1 cellular context compared by ENCODE assay signal in the genomic region with DNA sequence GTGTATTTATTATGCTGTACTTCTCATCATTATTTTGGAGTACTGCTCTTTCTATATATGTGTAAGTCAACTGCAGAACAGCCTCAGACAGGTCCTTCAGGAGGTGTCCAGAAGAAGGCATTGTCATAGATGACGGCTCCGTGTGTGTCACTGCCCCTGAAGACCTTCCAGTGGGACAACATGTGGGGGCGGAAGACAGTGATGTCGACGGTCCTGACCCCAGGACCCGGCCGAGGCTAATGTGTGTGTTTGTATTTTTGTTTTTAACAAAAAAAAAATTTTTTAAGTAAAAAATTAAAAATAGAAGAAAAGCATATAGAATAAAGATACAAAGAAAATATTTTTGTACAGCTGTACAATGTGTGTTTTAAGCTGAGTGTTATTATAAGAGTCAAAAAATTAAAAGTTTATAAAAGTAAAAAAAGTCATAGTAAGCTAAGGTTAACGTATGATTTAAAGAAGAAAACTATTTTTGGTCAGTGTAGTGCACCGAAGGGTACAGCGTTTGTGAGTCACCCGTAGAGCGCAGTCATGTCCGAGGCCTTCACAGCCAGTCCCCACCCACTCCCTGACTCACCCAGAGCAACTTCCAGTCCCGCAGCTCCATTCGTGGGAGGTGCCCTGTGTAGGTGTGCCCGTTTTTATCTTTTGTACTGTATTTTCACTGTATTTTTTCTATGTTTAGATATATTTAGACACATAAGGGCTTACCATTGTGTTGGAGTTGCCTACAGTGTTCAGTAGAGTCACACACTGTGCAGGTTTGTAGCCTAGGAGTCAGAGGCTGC.
TF ChIP-seq lines count a peak whose summit lies in the region.

No MANE protein-coding gene starts in this region.

TF ChIP-seq in HEK293, 187 proteins besides CTCF, POLR2A, EP300 and RAD21 (continued from another document):
- TF ChIP-seq, protein P1, sequence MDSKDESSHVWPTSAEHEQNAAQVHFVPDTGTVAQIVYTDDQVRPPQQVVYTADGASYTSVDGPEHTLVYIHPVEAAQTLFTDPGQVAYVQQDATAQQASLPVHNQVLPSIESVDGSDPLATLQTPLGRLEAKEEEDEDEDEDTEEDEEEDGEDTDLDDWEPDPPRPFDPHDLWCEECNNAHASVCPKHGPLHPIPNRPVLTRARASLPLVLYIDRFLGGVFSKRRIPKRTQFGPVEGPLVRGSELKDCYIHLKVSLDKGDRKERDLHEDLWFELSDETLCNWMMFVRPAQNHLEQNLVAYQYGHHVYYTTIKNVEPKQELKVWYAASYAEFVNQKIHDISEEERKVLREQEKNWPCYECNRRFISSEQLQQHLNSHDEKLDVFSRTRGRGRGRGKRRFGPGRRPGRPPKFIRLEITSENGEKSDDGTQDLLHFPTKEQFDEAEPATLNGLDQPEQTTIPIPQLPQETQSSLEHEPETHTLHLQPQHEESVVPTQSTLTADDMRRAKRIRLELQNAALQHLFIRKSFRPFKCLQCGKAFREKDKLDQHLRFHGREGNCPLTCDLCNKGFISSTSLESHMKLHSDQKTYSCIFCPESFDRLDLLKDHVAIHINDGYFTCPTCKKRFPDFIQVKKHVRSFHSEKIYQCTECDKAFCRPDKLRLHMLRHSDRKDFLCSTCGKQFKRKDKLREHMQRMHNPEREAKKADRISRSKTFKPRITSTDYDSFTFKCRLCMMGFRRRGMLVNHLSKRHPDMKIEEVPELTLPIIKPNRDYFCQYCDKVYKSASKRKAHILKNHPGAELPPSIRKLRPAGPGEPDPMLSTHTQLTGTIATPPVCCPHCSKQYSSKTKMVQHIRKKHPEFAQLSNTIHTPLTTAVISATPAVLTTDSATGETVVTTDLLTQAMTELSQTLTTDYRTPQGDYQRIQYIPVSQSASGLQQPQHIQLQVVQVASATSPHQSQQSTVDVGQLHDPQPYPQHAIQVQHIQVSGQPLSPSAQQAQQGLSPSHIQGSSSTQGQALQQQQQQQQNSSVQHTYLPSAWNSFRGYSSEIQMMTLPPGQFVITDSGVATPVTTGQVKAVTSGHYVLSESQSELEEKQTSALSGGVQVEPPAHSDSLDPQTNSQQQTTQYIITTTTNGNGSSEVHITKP (tag by site-specific recombination; IDR thresholded peaks at IDR 0.05), result no peak
- peak; percentile 58 for TF ChIP-seq EGR2 (tag by site-specific recombination; IDR thresholded peaks at IDR 0.05; ENCODE audit: low read depth)
- TF ChIP-seq, protein P2, sequence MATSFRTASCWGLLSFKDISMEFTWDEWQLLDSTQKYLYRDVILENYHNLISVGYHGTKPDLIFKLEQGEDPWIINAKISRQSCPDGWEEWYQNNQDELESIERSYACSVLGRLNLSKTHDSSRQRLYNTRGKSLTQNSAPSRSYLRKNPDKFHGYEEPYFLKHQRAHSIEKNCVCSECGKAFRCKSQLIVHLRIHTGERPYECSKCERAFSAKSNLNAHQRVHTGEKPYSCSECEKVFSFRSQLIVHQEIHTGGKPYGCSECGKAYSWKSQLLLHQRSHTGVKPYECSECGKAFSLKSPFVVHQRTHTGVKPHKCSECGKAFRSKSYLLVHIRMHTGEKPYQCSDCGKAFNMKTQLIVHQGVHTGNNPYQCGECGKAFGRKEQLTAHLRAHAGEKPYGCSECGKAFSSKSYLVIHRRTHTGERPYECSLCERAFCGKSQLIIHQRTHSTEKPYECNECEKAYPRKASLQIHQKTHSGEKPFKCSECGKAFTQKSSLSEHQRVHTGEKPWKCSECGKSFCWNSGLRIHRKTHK (tag by site-specific recombination; IDR thresholded peaks at IDR 0.05), result no peak
- TF ChIP-seq, protein P3, sequence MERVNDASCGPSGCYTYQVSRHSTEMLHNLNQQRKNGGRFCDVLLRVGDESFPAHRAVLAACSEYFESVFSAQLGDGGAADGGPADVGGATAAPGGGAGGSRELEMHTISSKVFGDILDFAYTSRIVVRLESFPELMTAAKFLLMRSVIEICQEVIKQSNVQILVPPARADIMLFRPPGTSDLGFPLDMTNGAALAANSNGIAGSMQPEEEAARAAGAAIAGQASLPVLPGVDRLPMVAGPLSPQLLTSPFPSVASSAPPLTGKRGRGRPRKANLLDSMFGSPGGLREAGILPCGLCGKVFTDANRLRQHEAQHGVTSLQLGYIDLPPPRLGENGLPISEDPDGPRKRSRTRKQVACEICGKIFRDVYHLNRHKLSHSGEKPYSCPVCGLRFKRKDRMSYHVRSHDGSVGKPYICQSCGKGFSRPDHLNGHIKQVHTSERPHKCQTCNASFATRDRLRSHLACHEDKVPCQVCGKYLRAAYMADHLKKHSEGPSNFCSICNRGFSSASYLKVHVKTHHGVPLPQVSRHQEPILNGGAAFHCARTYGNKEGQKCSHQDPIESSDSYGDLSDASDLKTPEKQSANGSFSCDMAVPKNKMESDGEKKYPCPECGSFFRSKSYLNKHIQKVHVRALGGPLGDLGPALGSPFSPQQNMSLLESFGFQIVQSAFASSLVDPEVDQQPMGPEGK (tag by site-specific recombination; IDR thresholded peaks at IDR 0.05), result no peak
- no peak for TF ChIP-seq GLIS1 (tag by site-specific recombination; IDR thresholded peaks at IDR 0.05)
- no peak for TF ChIP-seq ZNF473 (tag by site-specific recombination; IDR thresholded peaks at IDR 0.05)
- TF ChIP-seq ZNF623 (tag by site-specific recombination; IDR thresholded peaks at IDR 0.05), result no peak
- no peak for TF ChIP-seq ZNF624 (tag by site-specific recombination; IDR thresholded peaks at IDR 0.05)
- no peak for TF ChIP-seq ZNF677 (tag by site-specific recombination; IDR thresholded peaks at IDR 0.05)
TF ChIP-seq in HEK293: peak in this region for 2.
